19 cellular contexts compared by ENCODE assay signal in the genomic region with DNA sequence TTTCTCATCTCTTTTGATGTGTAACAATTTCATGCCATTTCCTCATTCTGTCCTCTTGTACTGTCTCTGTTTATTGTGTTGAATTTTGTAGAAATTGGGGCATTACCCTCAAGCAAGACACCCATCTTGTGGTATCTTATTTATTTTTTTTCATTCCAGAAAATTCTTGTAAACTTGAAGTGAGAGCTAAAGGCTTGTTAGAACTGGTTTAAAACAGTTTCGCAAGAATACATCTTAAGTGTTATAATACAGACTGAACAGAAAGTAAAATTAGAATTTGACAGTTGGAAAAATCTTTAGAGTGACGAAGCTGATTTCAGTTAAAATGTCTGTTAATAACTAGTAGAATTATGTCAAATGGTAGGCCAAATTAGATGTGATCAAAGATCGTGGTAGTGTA. TPM values are rescaled to one million over a fixed set of nuclear protein-coding genes. Genes with fewer than 3 reads are reported as not detected.
DNase-seq lines count a peak whose midpoint lies in the region; ATAC-seq, FAIRE-seq and TF ChIP-seq lines count a peak whose summit lies in the region.
"Had no signal": no experiment of that assay in that cellular context is flagged by ENCODE, and none has a peak within 500 bp of the region (broad histone marks: within the 10 kb centered on the region; RNA-seq: fewer than 3 reads in every experiment).

No MANE protein-coding gene starts in this region.

- H3K79me2 ChIP-seq in Karpas-422 (ENCODE audit: low read length), result peaks cover 91% of the 10 kb centered on the region

- H3K9me2 ChIP-seq in Karpas-422 (replicated peaks; ENCODE audit: insufficient read depth, low read length), result no peaks in the 10 kb centered on the region
- H3K9me2 ChIP-seq: SK-N-SH had no signal

- DNase-seq in CD14-positive monocyte (ENCODE audit: low spot score), result no peak
- no peak for DNase-seq in Karpas-422
- DNase-seq in bronchial epithelial cell (ENCODE audit: low read depth), result peak; percentile 67
- peak; percentile 11 for DNase-seq in iris pigment epithelial cell (ENCODE audit: low read depth)
- DNase-seq in NCI-H748 (lab: John Stamatoyannopoulos, UW; ENCODE audit: unreplicated experiment), result no peak
- no peak for DNase-seq in stimulated activated naive CD8-positive, alpha-beta T cell treated with anti-CD3 and anti-CD28 coated beads, Interleukin-15, Interleukin-2, amounts not matched to agents 100 U/mL and 50 U/mL, for 24 hours
- DNase-seq in pons (ENCODE audit: low spot score), result no peak
- DNase-seq: Caco-2, HFFc6, NCI-H1436, NCI-H2029, NCI-H2171 treated with DMSO at 0.1 percent for 48 hours, NCI-H446 treated with DMSO at 0.1 percent for 48 hours, NCI-H774, SK-N-SH had no signal

- H3K4me3 Mint-ChIP-seq in CD14-positive monocyte, result peak overlapping the region in 1 of 2 donors; percentile 32
- H3K4me3 Mint-ChIP-seq: HFFc6 had no signal

- H3K4me1 ChIP-seq in Karpas-422 (ENCODE audit: low read length), result peaks cover 10% of the 10 kb centered on the region; the same call in 1 of the 2 replicates

- FAIRE-seq in bronchial epithelial cell (lab: Jason Lieb, UNC), result no peak
- FAIRE-seq: GM19239 had no signal

- no peaks in the 10 kb centered on the region for H3K27me3 Mint-ChIP-seq in CD14-positive monocyte (ENCODE audit: low read depth in 3 of 3)

- peaks cover 19% of the 10 kb centered on the region for H3K36me3 ChIP-seq in Karpas-422 (ENCODE audit: insufficient read depth, low read length)
- H3K36me3 ChIP-seq in bronchial epithelial cell (ENCODE audit: control insufficient read depth, insufficient read depth, low read length), result peaks cover 1% of the 10 kb centered on the region

- TF ChIP-seq CTCF in CD14-positive monocyte (IDR thresholded peaks at IDR 0.05) (no peak), bronchial epithelial cell (IDR thresholded peaks at IDR 0.05; ENCODE audit: insufficient read depth, low read length, severe bottlenecking) (no peak)

- no peak overlapping the region for H2AFZ ChIP-seq in Karpas-422 (ENCODE audit: low read length)

- no peak overlapping the region for H3K4me2 ChIP-seq in Karpas-422 (ENCODE audit: low read depth, low read length, poor library complexity, severe bottlenecking)
- H3K4me2 ChIP-seq: SK-N-SH had no signal

- H3K9me3 ChIP-seq in Karpas-422 (ENCODE audit: low read length), result peaks cover 17% of the 10 kb centered on the region

- H3K36me3 Mint-ChIP-seq in CD14-positive monocyte, result peaks cover 24 to 25% of the 10 kb centered on the region in 2 donors

- no peak overlapping the region for H3K4me3 ChIP-seq in Karpas-422 (ENCODE audit: low read length)
- H3K4me3 ChIP-seq in bronchial epithelial cell (ENCODE audit: low read depth, low read length), result no peak overlapping the region

- intact Hi-C loops in CD14-positive monocyte (cut with micrococcal nuclease), result no loop called here

- no peak overlapping the region for H3K9ac ChIP-seq in Karpas-422 (ENCODE audit: low read length)
- H3K9ac ChIP-seq: SK-N-SH had no signal

- H3K4me1 Mint-ChIP-seq in CD14-positive monocyte, result peaks cover 24% of the 10 kb centered on the region

- H3K27ac ChIP-seq in Karpas-422 (ENCODE audit: low read length), result peak overlapping the region; percentile 10; the same call in 1 of the 2 replicates

- H3K27me3 ChIP-seq in Karpas-422 (ENCODE audit: low read length) (no peaks in the 10 kb centered on the region), bronchial epithelial cell (ENCODE audit: control insufficient read depth, insufficient read depth, low read length) (no peaks in the 10 kb centered on the region)

- no peak for ATAC-seq in HG03159 (IDR thresholded peaks at IDR 0.05; ENCODE audit: unreplicated experiment)
- no peak for ATAC-seq in stimulated activated naive CD8-positive, alpha-beta T cell treated with anti-CD3 and anti-CD28 coated beads, Interleukin-15, Interleukin-2, amounts not matched to agents 100 U/mL and 50 U/mL, for 24 hours
- ATAC-seq: Right ventricle myocardium inferior had no signal

- H4K20me1 ChIP-seq in Karpas-422 (ENCODE audit: insufficient read depth, low read depth, low read length), result no peaks in the 10 kb centered on the region

- peaks cover 7 to 31% (median 26%) of the 10 kb centered on the region in 7 donors for H3K9me3 Mint-ChIP-seq in CD14-positive monocyte

- H3K27ac Mint-ChIP-seq in CD14-positive monocyte, result peak overlapping the region in 5 of 7 donors; percentile 32 to 71 (median 63)
- H3K27ac Mint-ChIP-seq: HFFc6 had no signal

RNA-seq across cellular contexts. Expression of a gene that starts 26.9 kb away (rescaled TPM):
- polyA plus RNA-seq in CD14-positive monocyte, result 100 to 1,000 TPM; 462 to 481 TPM
- 58.4 and 161 TPM in 2 replicates for total RNA-seq in Karpas-422 (2014; rRNA removed; shearing (Covaris generic); ENCODE audit: low replicate concordance)
- total RNA-seq in bronchial epithelial cell, result 103 and 124 TPM in 2 replicates

RNA-seq across cellular contexts. Expression of a gene that starts 47.5 kb away (rescaled TPM):
- polyA plus RNA-seq in CD14-positive monocyte, result not detected
- total RNA-seq in Karpas-422 (2014; rRNA removed; shearing (Covaris generic); ENCODE audit: low replicate concordance), result not detected in 2 replicates
- total RNA-seq in bronchial epithelial cell, result 0.26 and 2.1 TPM in 2 replicates
- total RNA-seq: A673, Caco-2, HFFc6, Right ventricle myocardium inferior had no signal
- polyA plus RNA-seq: SK-N-SH had no signal

Comparison
In these comparisons a context has a peak if more than half of its experiments do, and no peak if none do; other contexts are left out.
1. DNase-seq: peak in bronchial epithelial cell (single experiment) and iris pigment epithelial cell (single experiment); none in CD14-positive monocyte (single experiment), Karpas-422 (single experiment), NCI-H748 (single experiment), stimulated activated naive CD8-positive, alpha-beta T cell treated with anti-CD3 and anti-CD28 coated beads, Interleukin-15, Interleukin-2, amounts not matched to agents 100 U/mL and 50 U/mL, for 24 hours (single experiment) and pons (single experiment).